ENCODE assay signal across 8 cellular contexts in the genomic region with DNA sequence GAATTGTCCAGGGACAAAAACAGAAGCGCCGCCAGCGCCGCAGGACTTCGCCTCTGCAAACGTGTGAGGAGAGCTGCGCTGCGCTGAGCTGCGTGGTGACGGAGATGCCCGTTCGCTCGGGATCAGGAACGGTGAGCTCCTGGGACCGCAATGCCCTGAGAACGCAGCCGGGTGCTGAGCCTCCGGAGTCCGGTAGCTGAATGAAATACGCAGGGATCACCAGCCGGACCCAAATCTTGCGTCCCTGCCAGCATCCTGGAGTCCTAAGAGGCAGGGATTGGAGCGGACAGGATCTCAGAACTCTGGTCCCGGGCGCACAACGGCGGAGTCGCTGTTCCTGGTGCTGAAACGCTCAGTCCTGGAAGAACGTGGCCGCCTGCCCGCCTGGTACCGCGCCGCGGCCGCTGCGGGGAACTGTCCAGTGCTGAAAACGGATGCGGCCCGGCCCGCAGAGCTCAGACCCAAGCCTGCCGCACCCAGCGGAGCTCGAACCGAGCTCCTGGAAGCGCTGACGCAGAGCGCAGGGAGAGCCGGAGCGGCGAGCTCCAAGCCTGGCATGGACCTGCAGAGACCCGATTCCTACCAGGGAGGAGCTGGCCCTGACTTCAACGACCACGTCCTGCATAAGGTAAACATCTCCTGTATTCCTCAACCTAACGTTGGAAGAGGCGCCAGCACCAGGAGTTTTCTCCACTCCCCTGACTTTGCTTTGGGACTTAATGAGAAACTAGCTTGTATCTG. TPM values are rescaled to one million over a fixed set of nuclear protein-coding genes. Genes with fewer than 3 reads are reported as not detected.
DNase-seq lines count a peak whose midpoint lies in the region; ATAC-seq and TF ChIP-seq lines count a peak whose summit lies in the region.

No MANE protein-coding gene starts in this region.

- no peaks in the 10 kb centered on the region for H3K36me3 ChIP-seq in adipocyte (ENCODE audit: control insufficient read depth, insufficient read depth, low read length, severe bottlenecking)

- DNase-seq in GM12865 (ENCODE audit: low read depth) (peak; percentile 44), T follicular helper cell (ENCODE audit: low read depth) (peak; percentile 66), adipocyte (ENCODE audit: low read depth) (peak; percentile 74), right cardiac atrium (peak; percentile 86 to 93 (median 93)), retinal pigment epithelial cell (ENCODE audit: low read depth) (peak; percentile 32), NCI-H69 (lab: John Stamatoyannopoulos, UW) (no peak), NCI-H1417 (lab: John Stamatoyannopoulos, UW) (no peak)

- H3K9me3 ChIP-seq in adipocyte (ENCODE audit: control insufficient read depth, low read length) (no peaks in the 10 kb centered on the region), right cardiac atrium (ENCODE audit: control insufficient read depth, low read length) (no peaks in the 10 kb centered on the region)

- intact Hi-C loops in right cardiac atrium (cut with DNase I), result no loop called here

- H3K27ac ChIP-seq in right cardiac atrium (ENCODE audit: low read length), result no peak overlapping the region

- TF ChIP-seq CTCF in GM12865 (IDR thresholded peaks at IDR 0.05; ENCODE audit: insufficient read depth, low read depth, low read length, missing control alignments) (no peak), retinal pigment epithelial cell (conservative IDR thresholded peaks at IDR 0.05; ENCODE audit: low read depth, low read length) (no peak)

- peaks cover 48% of the 10 kb centered on the region for H3K27me3 ChIP-seq in adipocyte (replicated peaks; ENCODE audit: control insufficient read depth, insufficient read depth, low read length)
- H3K27me3 ChIP-seq in right cardiac atrium (ENCODE audit: control insufficient read depth, insufficient read depth), result no peaks in the 10 kb centered on the region

- H3K4me3 ChIP-seq in GM12865 (ENCODE audit: low read depth, low read length) (no peak overlapping the region), adipocyte (ENCODE audit: low read length) (no peak overlapping the region), right cardiac atrium (ENCODE audit: low read length) (no peak overlapping the region), retinal pigment epithelial cell (ENCODE audit: low read length) (no peak overlapping the region)

- H3K9ac ChIP-seq in adipocyte (ENCODE audit: low read length), result no peak overlapping the region

- WGBS in right cardiac atrium, result 12% methylated on average over 57 of the region's 57 CpGs

- H3K4me1 ChIP-seq in adipocyte (ENCODE audit: control insufficient read depth, insufficient read depth, low read length), result no peaks in the 10 kb centered on the region
- H3K4me1 ChIP-seq in right cardiac atrium (ENCODE audit: control insufficient read depth, insufficient read depth, low read length), result no peaks in the 10 kb centered on the region

- ATAC-seq in right cardiac atrium, result peak; percentile 91 to 96
- no peak for ATAC-seq in GM19467 (IDR thresholded peaks at IDR 0.05; ENCODE audit: unreplicated experiment)

RNA-seq across cellular contexts. Expression of a gene that starts 41.5 kb away (rescaled TPM):
- total RNA-seq in right cardiac atrium, result under 1 TPM in 3 of 4 donors, not detected in 1; 0.25 to 0.62 (median 0.34) TPM
- 0.05 TPM for polyA plus RNA-seq in right cardiac atrium

RNA-seq across cellular contexts. Expression of a gene that starts 47.7 kb away (rescaled TPM):
- under 1 TPM; 0.38 to 0.94 (median 0.67) TPM for total RNA-seq in right cardiac atrium
- polyA plus RNA-seq in right cardiac atrium, result 0.45 TPM

Comparison
In these comparisons a context has a peak if more than half of its experiments do, and no peak if none do; other contexts are left out.
1. DNase-seq: peak in GM12865 (single experiment), T follicular helper cell (single experiment), adipocyte (single experiment), right cardiac atrium (3 of 3) and retinal pigment epithelial cell (single experiment); none in NCI-H69 (single experiment) and NCI-H1417 (0 of 3).